Comparison of ENCODE assay signal across 8 cellular contexts in the genomic region with DNA sequence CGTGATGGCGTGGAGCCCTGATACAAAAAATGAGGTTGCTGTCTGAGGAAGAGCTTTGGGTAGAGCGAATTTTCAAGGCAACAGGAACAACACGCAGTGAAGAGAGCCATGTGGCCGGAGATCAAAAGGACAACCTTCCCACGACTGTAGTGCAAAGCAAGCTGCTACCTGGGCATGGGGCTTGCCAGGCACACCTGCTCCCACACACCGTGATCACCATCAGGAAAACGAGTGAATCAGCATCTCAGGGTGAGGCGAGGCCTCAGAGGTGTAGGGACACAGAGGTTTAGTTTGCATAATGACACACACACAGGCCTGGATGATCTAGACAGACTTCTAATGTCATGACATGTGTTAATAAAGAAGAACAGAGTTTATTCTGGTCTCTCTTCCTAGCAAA.
DNase-seq lines count a peak whose midpoint lies in the region; ATAC-seq and TF ChIP-seq lines count a peak whose summit lies in the region.

No MANE protein-coding gene starts in this region.

- peak overlapping the region; percentile 50 for H3K27ac Mint-ChIP-seq in activated CD4-positive, alpha-beta memory T cell treated with anti-CD3 and anti-CD28 coated beads, Interleukin-2, amount 10 ng/mL, durations not matched to agents 7 days and 5 days
- H3K27ac Mint-ChIP-seq in activated CD4-positive, alpha-beta memory T cell treated with anti-CD3 and anti-CD28 coated beads for 36 hours, result no peak overlapping the region

- DNase-seq in activated CD4-positive, alpha-beta memory T cell treated with anti-CD3 and anti-CD28 coated beads, Interleukin-2, amount 10 ng/mL, durations not matched to agents 7 days and 5 days, result no peak
- DNase-seq in activated CD4-positive, alpha-beta memory T cell treated with anti-CD3 and anti-CD28 coated beads for 36 hours, result no peak
- peak; percentile 65 for DNase-seq in stomach
- DNase-seq in cerebellum (ENCODE audit: low spot score), result no peak
- DNase-seq in NCI-H226, result no peak

- ATAC-seq in GM19351 (IDR thresholded peaks at IDR 0.05; ENCODE audit: unreplicated experiment), result no peak

- TF ChIP-seq POLR2A in stomach (IDR thresholded peaks at IDR 0.05), result no peak

- H3K36me3 ChIP-seq in OCI-LY1 (ENCODE audit: insufficient read depth, low read length), result peaks cover 39% of the 10 kb centered on the region; the same call in 1 of the 2 replicates
- no peaks in the 10 kb centered on the region for H3K36me3 ChIP-seq in iPS-20b (ENCODE audit: insufficient read depth, low read depth, low read length)
- H3K36me3 ChIP-seq in stomach, result peaks cover 0 to 5% (median 0%) of the 10 kb centered on the region in 4 donors

- no peak for TF ChIP-seq CTCF in OCI-LY1 (IDR thresholded peaks at IDR 0.05; ENCODE audit: low read length)
- TF ChIP-seq CTCF in stomach (IDR thresholded peaks at IDR 0.05), result no peak

- POLR2A ChIA-PET in activated CD4-positive, alpha-beta memory T cell treated with anti-CD3 and anti-CD28 coated beads, Interleukin-2, amount 10 ng/mL, durations not matched to agents 7 days and 5 days (lab: Charles Lee), result no interaction called here
- POLR2A ChIA-PET in activated CD4-positive, alpha-beta memory T cell treated with anti-CD3 and anti-CD28 coated beads for 36 hours (lab: Charles Lee), result no interaction called here

- no peak for TF ChIP-seq EP300 in stomach (IDR thresholded peaks at IDR 0.05)

- H3K4me3 ChIP-seq in OCI-LY1 (ENCODE audit: low read depth, low read length, poor library complexity, severe bottlenecking) (peak overlapping the region; percentile 38), iPS-20b (ENCODE audit: low read length) (no peak overlapping the region), stomach (peak overlapping the region in 1 of 4 donors; percentile 0)

- H3K36me3 Mint-ChIP-seq in activated CD4-positive, alpha-beta memory T cell treated with anti-CD3 and anti-CD28 coated beads, Interleukin-2, amount 10 ng/mL, durations not matched to agents 7 days and 5 days (ENCODE audit: low read depth), result peaks cover 8% of the 10 kb centered on the region
- H3K36me3 Mint-ChIP-seq in activated CD4-positive, alpha-beta memory T cell treated with anti-CD3 and anti-CD28 coated beads for 36 hours, result peaks cover 14% of the 10 kb centered on the region

- intact Hi-C loops in activated CD4-positive, alpha-beta memory T cell treated with anti-CD3 and anti-CD28 coated beads for 36 hours (cut with micrococcal nuclease), result no loop called here
- intact Hi-C loops in stomach (cut with DNase I; ENCODE audit: low total_unique reads), result no loop called here

- H3K9ac ChIP-seq in OCI-LY1 (ENCODE audit: low read length) (peak overlapping the region; percentile 35), iPS-20b (ENCODE audit: low read depth, low read length) (0 out of 2 replicates have a peak overlapping the region, but pooled peaks have one; percentile 10)

- no peaks in the 10 kb centered on the region for H3F3A ChIP-seq in OCI-LY1 (ENCODE audit: insufficient read depth, low read length)

- no peaks in the 10 kb centered on the region for H3K9me2 ChIP-seq in OCI-LY1 (ENCODE audit: low read depth, low read length)

- CTCF ChIA-PET in activated CD4-positive, alpha-beta memory T cell treated with anti-CD3 and anti-CD28 coated beads, Interleukin-2, amount 10 ng/mL, durations not matched to agents 7 days and 5 days (lab: Charles Lee), result no interaction called here
- CTCF ChIA-PET in activated CD4-positive, alpha-beta memory T cell treated with anti-CD3 and anti-CD28 coated beads for 36 hours (lab: Charles Lee), result interaction anchor here (1.2 kb wide), 1 partner anchor 8 kb away, joined by 4 read pairs; no protein-coding TSS in a partner anchor

- H3K9me3 ChIP-seq in OCI-LY1 (ENCODE audit: low read length), result no peaks in the 10 kb centered on the region
- no peaks in the 10 kb centered on the region for H3K9me3 ChIP-seq in iPS-20b (ENCODE audit: insufficient read depth, low read depth, low read length)
- H3K9me3 ChIP-seq in stomach, result no peaks in the 10 kb centered on the region

- no peaks in the 10 kb centered on the region for H3K27me3 Mint-ChIP-seq in activated CD4-positive, alpha-beta memory T cell treated with anti-CD3 and anti-CD28 coated beads, Interleukin-2, amount 10 ng/mL, durations not matched to agents 7 days and 5 days
- no peaks in the 10 kb centered on the region for H3K27me3 Mint-ChIP-seq in activated CD4-positive, alpha-beta memory T cell treated with anti-CD3 and anti-CD28 coated beads for 36 hours

- peaks cover 12% of the 10 kb centered on the region for H3K4me1 Mint-ChIP-seq in activated CD4-positive, alpha-beta memory T cell treated with anti-CD3 and anti-CD28 coated beads, Interleukin-2, amount 10 ng/mL, durations not matched to agents 7 days and 5 days
- peaks cover 13% of the 10 kb centered on the region for H3K4me1 Mint-ChIP-seq in activated CD4-positive, alpha-beta memory T cell treated with anti-CD3 and anti-CD28 coated beads for 36 hours (ENCODE audit: low read depth)

- H3K4me3 Mint-ChIP-seq in activated CD4-positive, alpha-beta memory T cell treated with anti-CD3 and anti-CD28 coated beads, Interleukin-2, amount 10 ng/mL, durations not matched to agents 7 days and 5 days, result no peak overlapping the region
- H3K4me3 Mint-ChIP-seq in activated CD4-positive, alpha-beta memory T cell treated with anti-CD3 and anti-CD28 coated beads for 36 hours, result no peak overlapping the region

- H2AFZ ChIP-seq in OCI-LY1 (ENCODE audit: low read length), result no peak overlapping the region

- H3K27me3 ChIP-seq in OCI-LY1 (ENCODE audit: insufficient read depth, low read length), result no peaks in the 10 kb centered on the region
- H3K27me3 ChIP-seq in iPS-20b (ENCODE audit: insufficient read depth, low read length), result no peaks in the 10 kb centered on the region
- H3K27me3 ChIP-seq in stomach, result no peaks in the 10 kb centered on the region

- H3K79me2 ChIP-seq in OCI-LY1 (ENCODE audit: insufficient read depth, low read length), result no peaks in the 10 kb centered on the region

- WGBS in stomach, 5 donors, result 39 to 60% (median 49%) methylated on average over 8 to 9 of the region's 9 CpGs

- no peaks in the 10 kb centered on the region for H3K9me3 Mint-ChIP-seq in activated CD4-positive, alpha-beta memory T cell treated with anti-CD3 and anti-CD28 coated beads, Interleukin-2, amount 10 ng/mL, durations not matched to agents 7 days and 5 days
- no peaks in the 10 kb centered on the region for H3K9me3 Mint-ChIP-seq in activated CD4-positive, alpha-beta memory T cell treated with anti-CD3 and anti-CD28 coated beads for 36 hours

- no peaks in the 10 kb centered on the region for H4K20me1 ChIP-seq in OCI-LY1 (ENCODE audit: insufficient read depth, low read length)

- H3K4me1 ChIP-seq in OCI-LY1 (ENCODE audit: insufficient read depth, low read length, severe bottlenecking) (peaks cover 33% of the 10 kb centered on the region), iPS-20b (ENCODE audit: insufficient read depth, low read length) (peaks cover 9% of the 10 kb centered on the region), stomach (peaks cover 52 to 92% (median 77%) of the 10 kb centered on the region in 4 donors)

- H3K27ac ChIP-seq in OCI-LY1 (ENCODE audit: low read depth, low read length, poor library complexity, severe bottlenecking), result peak overlapping the region; percentile 79
- H3K27ac ChIP-seq in iPS-20b (ENCODE audit: low read length), result no peak overlapping the region
- peak overlapping the region; percentile 40 to 75 (median 65) for H3K27ac ChIP-seq in stomach

- peak overlapping the region; percentile 70 for H3K4me2 ChIP-seq in OCI-LY1 (ENCODE audit: low read length)
